In genomic region chr1:89725016-89725380, GRCh38 we compare ENCODE assay signal across 8 cellular contexts.
A peak's percentile ranks its signal among the peaks of the same experiment; 100 is the strongest.
DNase-seq lines count a peak whose midpoint lies in the region; ATAC-seq and TF ChIP-seq lines count a peak whose summit lies in the region.

No MANE protein-coding gene starts in this region.

- no peak overlapping the region for H3K4me3 ChIP-seq in CD4-positive, CD25-positive, alpha-beta regulatory T cell (ENCODE audit: low read depth, low read length)
- no peak overlapping the region for H3K4me3 ChIP-seq in choroid plexus epithelial cell (ENCODE audit: low read depth, low read length)
- no peak overlapping the region for H3K4me3 ChIP-seq in naive thymus-derived CD4-positive, alpha-beta T cell (ENCODE audit: low read length)

- no peak for DNase-seq in CD4-positive, CD25-positive, alpha-beta regulatory T cell
- DNase-seq in M059J (ENCODE audit: low read depth) (peak; percentile 71), choroid plexus epithelial cell (ENCODE audit: low read depth) (peak; percentile 67), GM19238 (ENCODE audit: insufficient read length, low spot score) (no peak)
- no peak for DNase-seq in naive thymus-derived CD4-positive, alpha-beta T cell

- TF ChIP-seq CTCF in choroid plexus epithelial cell (conservative IDR thresholded peaks at IDR 0.05; ENCODE audit: low read depth, low read length): no peak

- ATAC-seq in CD4-positive, CD25-positive, alpha-beta regulatory T cell (ENCODE audit: low read depth in 2 of 2): no peak
- peak; percentile 36 for ATAC-seq in naive thymus-derived CD4-positive, alpha-beta T cell
- ATAC-seq in HG02885 (IDR thresholded peaks at IDR 0.05; ENCODE audit: poor library complexity, unreplicated experiment) (no peak), HG03460 (IDR thresholded peaks at IDR 0.05; ENCODE audit: unreplicated experiment) (no peak), HG03432 (IDR thresholded peaks at IDR 0.05; ENCODE audit: unreplicated experiment) (no peak)

- no peak overlapping the region for H3K27ac ChIP-seq in CD4-positive, CD25-positive, alpha-beta regulatory T cell (ENCODE audit: insufficient read depth, low read length, poor library complexity, severe bottlenecking)
- no peak overlapping the region for H3K27ac ChIP-seq in naive thymus-derived CD4-positive, alpha-beta T cell (ENCODE audit: low read depth, low read length)

- peaks cover 16% of the 10 kb centered on the region for H3K36me3 Mint-ChIP-seq in CD4-positive, CD25-positive, alpha-beta regulatory T cell
- H3K36me3 Mint-ChIP-seq in naive thymus-derived CD4-positive, alpha-beta T cell: peaks cover 5 to 52% (median 11%) of the 10 kb centered on the region in 5 donors

- no peaks in the 10 kb centered on the region for H3K36me3 ChIP-seq in CD4-positive, CD25-positive, alpha-beta regulatory T cell (ENCODE audit: control insufficient read depth, insufficient read depth, low read length)
- no peaks in the 10 kb centered on the region for H3K36me3 ChIP-seq in naive thymus-derived CD4-positive, alpha-beta T cell (ENCODE audit: control insufficient read depth in 2 of 3, insufficient read depth in 3 of 3, low read length in 3 of 3)

- CTCF ChIA-PET in naive thymus-derived CD4-positive, alpha-beta T cell (lab: Charles Lee): no interaction called here

- H3K4me1 Mint-ChIP-seq in CD4-positive, CD25-positive, alpha-beta regulatory T cell: peaks cover 39 to 74% (median 59%) of the 10 kb centered on the region in 4 donors
- peaks cover 36 to 84% (median 47%) of the 10 kb centered on the region in 7 donors for H3K4me1 Mint-ChIP-seq in naive thymus-derived CD4-positive, alpha-beta T cell

- peaks cover 28% of the 10 kb centered on the region for H3K4me1 ChIP-seq in CD4-positive, CD25-positive, alpha-beta regulatory T cell (ENCODE audit: control insufficient read depth, insufficient read depth, low read length, poor library complexity, severe bottlenecking)
- H3K4me1 ChIP-seq in naive thymus-derived CD4-positive, alpha-beta T cell (ENCODE audit: control insufficient read depth in 2 of 2, insufficient read depth in 2 of 2, low read length in 2 of 2): peaks cover 12 to 36% of the 10 kb centered on the region in 2 donors

- POLR2A ChIA-PET in naive thymus-derived CD4-positive, alpha-beta T cell (lab: Charles Lee): no interaction called here

- intact Hi-C loops in naive thymus-derived CD4-positive, alpha-beta T cell (cut with micrococcal nuclease): loop anchor here in 1 of 2 donors (10.0 kb wide), 1 partner anchor 450 kb away; the partner anchor contains the start of gene GBP5

- H3K4me3 Mint-ChIP-seq in CD4-positive, CD25-positive, alpha-beta regulatory T cell: no peak overlapping the region
- peak overlapping the region in 2 of 10 donors; percentile 10 to 75 for H3K4me3 Mint-ChIP-seq in naive thymus-derived CD4-positive, alpha-beta T cell

- H3K27ac Mint-ChIP-seq in CD4-positive, CD25-positive, alpha-beta regulatory T cell: peak overlapping the region; percentile 56 to 74 (median 61)
- H3K27ac Mint-ChIP-seq in naive thymus-derived CD4-positive, alpha-beta T cell: peak overlapping the region in 8 of 9 donors; percentile 41 to 89 (median 58)

- peaks cover 0 to 3% (median 0%) of the 10 kb centered on the region in 7 donors for H3K9me3 Mint-ChIP-seq in CD4-positive, CD25-positive, alpha-beta regulatory T cell
- peaks cover 0 to 7% (median 0%) of the 10 kb centered on the region in 11 donors for H3K9me3 Mint-ChIP-seq in naive thymus-derived CD4-positive, alpha-beta T cell

- no peaks in the 10 kb centered on the region for H3K9me3 ChIP-seq in CD4-positive, CD25-positive, alpha-beta regulatory T cell (ENCODE audit: control insufficient read depth in 2 of 2, low read length in 2 of 2)
- H3K9me3 ChIP-seq in naive thymus-derived CD4-positive, alpha-beta T cell (ENCODE audit: control insufficient read depth in 2 of 3, low read length in 3 of 3): no peaks in the 10 kb centered on the region

- no peaks in the 10 kb centered on the region for H3K27me3 ChIP-seq in CD4-positive, CD25-positive, alpha-beta regulatory T cell (ENCODE audit: control insufficient read depth, insufficient read depth, low read length)
- no peaks in the 10 kb centered on the region for H3K27me3 ChIP-seq in naive thymus-derived CD4-positive, alpha-beta T cell (ENCODE audit: control insufficient read depth in 2 of 2, insufficient read depth in 2 of 2, low read length in 2 of 2)

- no peaks in the 10 kb centered on the region for H3K27me3 Mint-ChIP-seq in CD4-positive, CD25-positive, alpha-beta regulatory T cell
- no peaks in the 10 kb centered on the region for H3K27me3 Mint-ChIP-seq in naive thymus-derived CD4-positive, alpha-beta T cell

Comparison
In these comparisons a context has a peak if more than half of its experiments do, and no peak if none do; other contexts are left out.
1. DNase-seq: peak in M059J (single experiment) and choroid plexus epithelial cell (single experiment); none in CD4-positive, CD25-positive, alpha-beta regulatory T cell (0 of 3), naive thymus-derived CD4-positive, alpha-beta T cell (0 of 9) and GM19238 (single experiment).